In the genomic region with DNA sequence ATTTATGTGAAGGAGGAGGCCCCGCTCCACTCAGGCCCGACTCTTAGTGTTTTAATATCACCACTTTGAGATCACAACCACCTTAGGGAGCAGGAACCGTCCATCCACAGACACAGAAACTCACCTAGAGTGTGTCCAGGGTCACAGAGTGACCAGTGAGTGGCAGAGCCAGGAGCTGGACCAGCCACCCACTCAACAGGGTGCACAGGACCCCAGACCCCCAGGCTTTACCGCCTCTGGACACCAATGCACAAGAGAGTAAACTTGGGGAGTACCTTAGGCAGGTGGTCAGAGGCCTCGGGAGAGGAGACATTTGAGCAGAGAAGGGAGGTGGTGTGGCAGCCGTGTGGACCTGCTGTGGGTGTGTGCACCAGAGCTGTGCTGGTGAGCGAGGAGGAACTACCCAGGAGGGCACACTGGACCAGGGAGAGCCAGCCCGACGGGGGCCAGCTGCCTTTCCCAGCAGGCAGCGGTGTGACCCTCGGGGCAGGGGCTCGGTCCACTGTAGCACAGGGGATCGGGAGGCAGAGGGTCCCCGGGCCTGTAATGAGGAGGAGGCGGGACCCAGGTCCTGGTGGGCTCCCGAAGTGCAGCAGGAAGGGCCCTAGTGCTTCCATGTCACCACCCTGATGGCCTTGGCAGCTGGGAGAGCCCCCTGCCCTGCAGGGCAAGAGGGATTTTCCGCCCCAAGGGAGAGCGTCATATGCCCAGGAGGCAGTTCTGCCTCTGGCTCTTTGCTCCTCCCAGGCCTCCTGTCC, we compare ENCODE assay signal across 15 cellular contexts. TPM values are rescaled to one million over a fixed set of nuclear protein-coding genes. Genes with fewer than 3 reads are reported as not detected.
A peak's percentile ranks its signal among the peaks of the same experiment; 100 is the strongest.
DNase-seq lines count a peak whose midpoint lies in the region; ATAC-seq, FAIRE-seq and TF ChIP-seq lines count a peak whose summit lies in the region.
"Had no signal": no experiment of that assay in that cellular context is flagged by ENCODE, and none has a peak within 500 bp of the region (broad histone marks: within the 10 kb centered on the region; RNA-seq: fewer than 3 reads in every experiment).

No MANE protein-coding gene starts in this region.

- H3K4me1 Mint-ChIP-seq in WTC11: peaks cover 36% of the 10 kb centered on the region

- TF ChIP-seq EP300 in HepG2 (IDR thresholded peaks at IDR 0.05; ENCODE audit: low read depth in 2 of 2, low read length in 2 of 2) (no peak), HepG2 (CRISPR knock-in tag; IDR thresholded peaks at IDR 0.05; ENCODE audit: borderline replicate concordance) (no peak)

- intact Hi-C loops in HepG2 (cut with micrococcal nuclease; ENCODE audit: unreplicated experiment): no loop called here

- H3K36me3 Mint-ChIP-seq in WTC11: 0 out of 2 replicates have a peak, but pooled peaks cover 3% of the 10 kb centered on the region

- POLR2A ChIA-PET in WTC11 (lab: Charles Lee): no interaction called here
- POLR2A ChIA-PET in HepG2 (lab: Yijun Ruan, JAX): no interaction called here

- H3K27me3 Mint-ChIP-seq in WTC11 (ENCODE audit: low read depth): no peaks in the 10 kb centered on the region; the same call in 1 of the 2 replicates
- H3K27me3 Mint-ChIP-seq: activated T-cell treated with anti-CD3 and anti-CD28 coated beads, Interleukin-2, amount 50 U/mL, for 24 hours; effector memory CD8-positive, alpha-beta T cell had no signal

- H3K4me2 ChIP-seq in HepG2 (ENCODE audit: low read depth, low read length): no peak overlapping the region

- TF ChIP-seq CTCF in WTC11 (IDR thresholded peaks at IDR 0.05): no peak
- no peak for TF ChIP-seq CTCF in HepG2 (CRISPR knock-in tag; IDR thresholded peaks at IDR 0.05)

- peak overlapping the region; percentile 41; the same call in 1 of the 2 replicates for H3K27ac Mint-ChIP-seq in WTC11

- peaks cover 4% of the 10 kb centered on the region; the same call in 1 of the 2 replicates for H3K9me3 Mint-ChIP-seq in WTC11
- H3K9me3 Mint-ChIP-seq: activated T-cell treated with anti-CD3 and anti-CD28 coated beads, Interleukin-2, amount 50 U/mL, for 24 hours; effector memory CD8-positive, alpha-beta T cell had no signal

- no peak overlapping the region for H2AFZ ChIP-seq in HepG2 (ENCODE audit: low read length)

- CTCF ChIA-PET in WTC11 (lab: Charles Lee): no interaction called here
- CTCF ChIA-PET in HepG2 (lab: Yijun Ruan, JAX; ENCODE audit: low intra/inter-chr PET ratio, low total read pairs): no interaction called here

- H3K27ac ChIP-seq in HepG2 (ENCODE audit: extremely low read length, insufficient read depth, low read length): no peak overlapping the region
- H3K27ac ChIP-seq in substantia nigra (ENCODE audit: low read depth, low read length, poor library complexity, severe bottlenecking): peak overlapping the region; percentile 61

- no peaks in the 10 kb centered on the region for H3K79me2 ChIP-seq in HepG2 (ENCODE audit: insufficient read depth, low read length)

- no peak overlapping the region for H3K9ac ChIP-seq in HepG2 (ENCODE audit: insufficient read depth, low read depth, low read length)

- in situ Hi-C loops in HepG2 (cut with HindIII; ENCODE audit: extremely low pct_ligation_motif_present, low pct_unique_long_range_greater_than_20kb): no loop called here

- BruUV-seq in HepG2 (replicated peaks; lab: Mats Ljungman, UMichigan): no TSS peak

- peaks cover 0 to 29% of the 10 kb centered on the region in 2 experiments; a peak in 3 of 5 replicates for H3K27me3 ChIP-seq in HepG2 (ENCODE audit: control insufficient read depth in 1 of 2, insufficient read depth in 2 of 2, low read length in 2 of 2)

- H3K4me3 Mint-ChIP-seq in WTC11: no peak overlapping the region

- TF ChIP-seq RAD21 in HepG2 (CRISPR knock-in tag; IDR thresholded peaks at IDR 0.05): no peak

- H3K9me3 ChIP-seq in HepG2 (ENCODE audit: low read length): peaks cover 5% of the 10 kb centered on the region; the same call in 1 of the 2 replicates
- H3K9me3 ChIP-seq: gastrocnemius medialis had no signal

- no peak for TF ChIP-seq POLR2A in HepG2 (IDR thresholded peaks at IDR 0.05; ENCODE audit: insufficient read depth in 1 of 2, low read depth in 2 of 2, low read length in 2 of 2)

- peaks cover 45% of the 10 kb centered on the region for H3K4me1 ChIP-seq in HepG2 (ENCODE audit: insufficient read depth, low read length)
- H3K4me1 ChIP-seq: gastrocnemius medialis had no signal

- FAIRE-seq in HepG2 (lab: Jason Lieb, UNC): no peak

- peak; percentile 60 for DNase-seq in activated effector memory CD4-positive, alpha-beta T cell treated with anti-CD3 and anti-CD28 coated beads, Interleukin-2, amount 50 U/mL, for 16 hours
- DNase-seq in activated effector memory CD4-positive, alpha-beta T cell treated with Interleukin-2 at 50 U/mL for 16 hours: no peak
- DNase-seq in WTC11 (ENCODE audit: low spot score) (no peak), HepG2 (ENCODE audit: low spot score) (no peak), substantia nigra (lab: John Stamatoyannopoulos, UW) (no peak)
- no peak for DNase-seq in activated CD4-positive, CD25-positive, alpha-beta regulatory T cell (lab: John Stamatoyannopoulos, UW)
- DNase-seq: ACHN; activated T-cell treated with anti-CD3 and anti-CD28 coated beads, Interleukin-2, amount 50 U/mL, for 24 hours; effector memory CD8-positive, alpha-beta T cell; gastrocnemius medialis; kidney glomerular epithelial cell had no signal

- no peak overlapping the region for H3K4me3 ChIP-seq in HepG2 (replicated peaks in 1 of 3; ENCODE audit: insufficient read depth in 1 of 3, low read depth in 2 of 3, low read length in 3 of 3)
- H3K4me3 ChIP-seq: gastrocnemius medialis had no signal

- H3K36me3 ChIP-seq in HepG2 (replicated peaks in 1 of 2; ENCODE audit: control insufficient read depth in 1 of 2, insufficient read depth in 2 of 2, low read length in 2 of 2): no peaks in the 10 kb centered on the region
- H3K36me3 ChIP-seq: gastrocnemius medialis had no signal

- no peaks in the 10 kb centered on the region for H4K20me1 ChIP-seq in HepG2 (ENCODE audit: insufficient read depth, low read length)

- ATAC-seq in WTC11 (no peak), HepG2 (no peak), GM21737 (IDR thresholded peaks at IDR 0.05; ENCODE audit: unreplicated experiment) (no peak), GM21367 (IDR thresholded peaks at IDR 0.05; ENCODE audit: unreplicated experiment) (no peak)
- ATAC-seq: effector memory CD8-positive, alpha-beta T cell; gastrocnemius medialis had no signal

- WGBS in HepG2 (ENCODE audit: low lambda C conversion rate): 63% methylated on average over 7 of the region's 18 CpGs

RNA-seq across cellular contexts. Expression of a gene that starts 7.6 kb away (rescaled TPM):
- total RNA-seq in WTC11 (2021) (0.09 to 0.14 TPM in 2 of 3 replicates, not detected in the other), HepG2 (2016; rRNA removed; fragmentation: Illumina TruSeq; extraction: Trizol) (not detected in 2 replicates)
- total RNA-seq in HepG2 (2016; cell fraction: cytosol; rRNA removed; fragmentation: Illumina TruSeq; extraction: Trizol; ENCODE audit: low read depth): not detected in 2 replicates
- total RNA-seq in HepG2 (2016; cell fraction: insoluble cytoplasmic fraction; rRNA removed; fragmentation: Illumina TruSeq; extraction: Trizol): not detected in 2 replicates
- total RNA-seq in HepG2 (2016; cell fraction: membrane; rRNA removed; fragmentation: Illumina TruSeq; extraction: Trizol): not detected in 2 replicates
- total RNA-seq in HepG2 (2016; cell fraction: nucleus; rRNA removed; fragmentation: Illumina TruSeq; extraction: Trizol): not detected in 2 replicates
- not detected in 2 replicates for polyA plus RNA-seq in HepG2 (2011; rRNA removed)
- polyA plus RNA-seq in HepG2 (2011; cell fraction: cytosol; rRNA removed): not detected in 2 replicates
- polyA plus RNA-seq in HepG2 (2011; cell fraction: nucleus; rRNA removed): not detected in 2 replicates
- polyA plus RNA-seq in HepG2 (2012): not detected in 2 replicates
- not detected in 2 replicates for polyA plus RNA-seq in HepG2 (2016; cell fraction: cytosol; fragmentation: Illumina TruSeq; extraction: Trizol; ENCODE audit: low read depth)
- not detected in 2 replicates for polyA plus RNA-seq in HepG2 (2016; cell fraction: insoluble cytoplasmic fraction; fragmentation: Illumina TruSeq; extraction: Trizol; ENCODE audit: low read depth)
- polyA plus RNA-seq in HepG2 (2016; cell fraction: membrane; fragmentation: Illumina TruSeq; extraction: Trizol; ENCODE audit: low read depth): not detected in 2 replicates
- not detected in 2 replicates for polyA plus RNA-seq in HepG2 (2016; cell fraction: nucleus; fragmentation: Illumina TruSeq; extraction: Trizol; ENCODE audit: insufficient read depth, low read depth)
- polyA minus RNA-seq in HepG2 (2011; rRNA and poly(A)+ RNA removed; ENCODE audit: low replicate concordance): not detected in 2 replicates
- polyA minus RNA-seq in HepG2 (2011; cell fraction: cytosol; rRNA and poly(A)+ RNA removed): not detected in 2 replicates
- not detected in 2 replicates for polyA minus RNA-seq in HepG2 (2011; cell fraction: nucleus; rRNA and poly(A)+ RNA removed)
- total RNA-seq: H4, RPMI7951 had no signal

RNA-seq across cellular contexts. Expression of a gene that starts 18.3 kb away (rescaled TPM):
- total RNA-seq in WTC11 (2021): 74.9 to 111 TPM (median 106 TPM) in 3 replicates
- 1.5 and 5.9 TPM in 2 replicates for total RNA-seq in HepG2 (2016; rRNA removed; fragmentation: Illumina TruSeq; extraction: Trizol)
- total RNA-seq in HepG2 (2016; cell fraction: cytosol; rRNA removed; fragmentation: Illumina TruSeq; extraction: Trizol; ENCODE audit: low read depth): 0.51 and 0.79 TPM in 2 replicates
- total RNA-seq in HepG2 (2016; cell fraction: insoluble cytoplasmic fraction; rRNA removed; fragmentation: Illumina TruSeq; extraction: Trizol): 1.7 and 6.0 TPM in 2 replicates
- 0.96 and 1.2 TPM in 2 replicates for total RNA-seq in HepG2 (2016; cell fraction: membrane; rRNA removed; fragmentation: Illumina TruSeq; extraction: Trizol)
- total RNA-seq in HepG2 (2016; cell fraction: nucleus; rRNA removed; fragmentation: Illumina TruSeq; extraction: Trizol): 6.6 and 7.9 TPM in 2 replicates
- polyA plus RNA-seq in HepG2 (2011; rRNA removed): 14.8 and 17.4 TPM in 2 replicates
- 2.8 and 4.0 TPM in 2 replicates for polyA plus RNA-seq in HepG2 (2011; cell fraction: cytosol; rRNA removed)
- 254 and 355 TPM in 2 replicates for polyA plus RNA-seq in HepG2 (2011; cell fraction: nucleus; rRNA removed)
- 11.4 and 16.7 TPM in 2 replicates for polyA plus RNA-seq in HepG2 (2012)
- polyA plus RNA-seq in HepG2 (2016; cell fraction: cytosol; fragmentation: Illumina TruSeq; extraction: Trizol; ENCODE audit: low read depth): 0.29 and 0.37 TPM in 2 replicates
- polyA plus RNA-seq in HepG2 (2016; cell fraction: insoluble cytoplasmic fraction; fragmentation: Illumina TruSeq; extraction: Trizol; ENCODE audit: low read depth): 1.6 and 2.4 TPM in 2 replicates
- 0.88 and 1.1 TPM in 2 replicates for polyA plus RNA-seq in HepG2 (2016; cell fraction: membrane; fragmentation: Illumina TruSeq; extraction: Trizol; ENCODE audit: low read depth)
- 30.4 and 30.9 TPM in 2 replicates for polyA plus RNA-seq in HepG2 (2016; cell fraction: nucleus; fragmentation: Illumina TruSeq; extraction: Trizol; ENCODE audit: insufficient read depth, low read depth)
- 2.9 and 7.7 TPM in 2 replicates for polyA minus RNA-seq in HepG2 (2011; rRNA and poly(A)+ RNA removed; ENCODE audit: low replicate concordance)
- 1.9 and 2.7 TPM in 2 replicates for polyA minus RNA-seq in HepG2 (2011; cell fraction: cytosol; rRNA and poly(A)+ RNA removed)
- 13.7 and 13.8 TPM in 2 replicates for polyA minus RNA-seq in HepG2 (2011; cell fraction: nucleus; rRNA and poly(A)+ RNA removed)

RNA-seq across cellular contexts. Expression of a gene that starts 28.7 kb away (rescaled TPM):
- total RNA-seq in WTC11 (2021) (not detected in 3 replicates), HepG2 (2016; rRNA removed; fragmentation: Illumina TruSeq; extraction: Trizol) (not detected in 2 replicates)
- total RNA-seq in HepG2 (2016; cell fraction: cytosol; rRNA removed; fragmentation: Illumina TruSeq; extraction: Trizol; ENCODE audit: low read depth): not detected in 2 replicates
- total RNA-seq in HepG2 (2016; cell fraction: insoluble cytoplasmic fraction; rRNA removed; fragmentation: Illumina TruSeq; extraction: Trizol): not detected in 2 replicates
- total RNA-seq in HepG2 (2016; cell fraction: membrane; rRNA removed; fragmentation: Illumina TruSeq; extraction: Trizol): not detected in 2 replicates
- total RNA-seq in HepG2 (2016; cell fraction: nucleus; rRNA removed; fragmentation: Illumina TruSeq; extraction: Trizol): not detected in 2 replicates
- polyA plus RNA-seq in HepG2 (2011; rRNA removed): not detected in 2 replicates
- not detected in 2 replicates for polyA plus RNA-seq in HepG2 (2011; cell fraction: cytosol; rRNA removed)
- polyA plus RNA-seq in HepG2 (2011; cell fraction: nucleus; rRNA removed): not detected in 2 replicates
- not detected in 2 replicates for polyA plus RNA-seq in HepG2 (2012)
- polyA plus RNA-seq in HepG2 (2016; cell fraction: cytosol; fragmentation: Illumina TruSeq; extraction: Trizol; ENCODE audit: low read depth): not detected in 2 replicates
- polyA plus RNA-seq in HepG2 (2016; cell fraction: insoluble cytoplasmic fraction; fragmentation: Illumina TruSeq; extraction: Trizol; ENCODE audit: low read depth): not detected in 2 replicates
- polyA plus RNA-seq in HepG2 (2016; cell fraction: membrane; fragmentation: Illumina TruSeq; extraction: Trizol; ENCODE audit: low read depth): not detected in 2 replicates
- not detected in 2 replicates for polyA plus RNA-seq in HepG2 (2016; cell fraction: nucleus; fragmentation: Illumina TruSeq; extraction: Trizol; ENCODE audit: insufficient read depth, low read depth)
- not detected in 2 replicates for polyA minus RNA-seq in HepG2 (2011; rRNA and poly(A)+ RNA removed; ENCODE audit: low replicate concordance)
- polyA minus RNA-seq in HepG2 (2011; cell fraction: cytosol; rRNA and poly(A)+ RNA removed): not detected in 2 replicates
- polyA minus RNA-seq in HepG2 (2011; cell fraction: nucleus; rRNA and poly(A)+ RNA removed): not detected in 2 replicates
- total RNA-seq: gastrocnemius medialis, H4, RPMI7951 had no signal

RNA-seq across cellular contexts. Expression of a gene that starts 33.9 kb away (rescaled TPM):
- total RNA-seq in WTC11 (2021) (144 to 148 TPM (median 147 TPM) in 3 replicates), HepG2 (2016; rRNA removed; fragmentation: Illumina TruSeq; extraction: Trizol) (117 and 172 TPM in 2 replicates)
- 23.5 and 27.8 TPM in 2 replicates for total RNA-seq in HepG2 (2016; cell fraction: cytosol; rRNA removed; fragmentation: Illumina TruSeq; extraction: Trizol; ENCODE audit: low read depth)
- 119 and 174 TPM in 2 replicates for total RNA-seq in HepG2 (2016; cell fraction: insoluble cytoplasmic fraction; rRNA removed; fragmentation: Illumina TruSeq; extraction: Trizol)
- total RNA-seq in HepG2 (2016; cell fraction: membrane; rRNA removed; fragmentation: Illumina TruSeq; extraction: Trizol): 34.7 and 39.6 TPM in 2 replicates
- total RNA-seq in HepG2 (2016; cell fraction: nucleus; rRNA removed; fragmentation: Illumina TruSeq; extraction: Trizol): 57.8 and 58.4 TPM in 2 replicates
- polyA plus RNA-seq in HepG2 (2011; rRNA removed): 78.5 and 83.0 TPM in 2 replicates
- polyA plus RNA-seq in HepG2 (2011; cell fraction: cytosol; rRNA removed): 85.7 and 91.7 TPM in 2 replicates
- 55.6 and 67.0 TPM in 2 replicates for polyA plus RNA-seq in HepG2 (2011; cell fraction: nucleus; rRNA removed)
- 61.4 and 66.9 TPM in 2 replicates for polyA plus RNA-seq in HepG2 (2012)
- polyA plus RNA-seq in HepG2 (2016; cell fraction: cytosol; fragmentation: Illumina TruSeq; extraction: Trizol; ENCODE audit: low read depth): 17.8 and 18.9 TPM in 2 replicates
- polyA plus RNA-seq in HepG2 (2016; cell fraction: insoluble cytoplasmic fraction; fragmentation: Illumina TruSeq; extraction: Trizol; ENCODE audit: low read depth): 134 and 147 TPM in 2 replicates
- 24.1 and 26.8 TPM in 2 replicates for polyA plus RNA-seq in HepG2 (2016; cell fraction: membrane; fragmentation: Illumina TruSeq; extraction: Trizol; ENCODE audit: low read depth)
- polyA plus RNA-seq in HepG2 (2016; cell fraction: nucleus; fragmentation: Illumina TruSeq; extraction: Trizol; ENCODE audit: insufficient read depth, low read depth): 102 and 107 TPM in 2 replicates
- 52.2 and 63.9 TPM in 2 replicates for polyA minus RNA-seq in HepG2 (2011; rRNA and poly(A)+ RNA removed; ENCODE audit: low replicate concordance)
- 23.7 and 24.1 TPM in 2 replicates for polyA minus RNA-seq in HepG2 (2011; cell fraction: cytosol; rRNA and poly(A)+ RNA removed)
- 29.9 and 34.1 TPM in 2 replicates for polyA minus RNA-seq in HepG2 (2011; cell fraction: nucleus; rRNA and poly(A)+ RNA removed)

RNA-seq across cellular contexts. Expression of a gene that starts 34.5 kb away (rescaled TPM):
- total RNA-seq in WTC11 (2021): 19.2 to 21.0 TPM (median 20.5 TPM) in 3 replicates
- total RNA-seq in HepG2 (2016; rRNA removed; fragmentation: Illumina TruSeq; extraction: Trizol): 12.9 and 15.1 TPM in 2 replicates
- total RNA-seq in HepG2 (2016; cell fraction: cytosol; rRNA removed; fragmentation: Illumina TruSeq; extraction: Trizol; ENCODE audit: low read depth): 4.3 and 4.7 TPM in 2 replicates
- 12.6 and 15.2 TPM in 2 replicates for total RNA-seq in HepG2 (2016; cell fraction: insoluble cytoplasmic fraction; rRNA removed; fragmentation: Illumina TruSeq; extraction: Trizol)
- total RNA-seq in HepG2 (2016; cell fraction: membrane; rRNA removed; fragmentation: Illumina TruSeq; extraction: Trizol): 7.0 and 8.3 TPM in 2 replicates
- 11.1 and 12.1 TPM in 2 replicates for total RNA-seq in HepG2 (2016; cell fraction: nucleus; rRNA removed; fragmentation: Illumina TruSeq; extraction: Trizol)
- polyA plus RNA-seq in HepG2 (2011; rRNA removed): 18.2 and 19.0 TPM in 2 replicates
- 16.5 and 17.1 TPM in 2 replicates for polyA plus RNA-seq in HepG2 (2011; cell fraction: cytosol; rRNA removed)
- 39.8 and 57.2 TPM in 2 replicates for polyA plus RNA-seq in HepG2 (2011; cell fraction: nucleus; rRNA removed)
- polyA plus RNA-seq in HepG2 (2012): 16.8 and 22.4 TPM in 2 replicates
- 3.1 TPM in 2 replicates for polyA plus RNA-seq in HepG2 (2016; cell fraction: cytosol; fragmentation: Illumina TruSeq; extraction: Trizol; ENCODE audit: low read depth)
- 15.2 and 18.2 TPM in 2 replicates for polyA plus RNA-seq in HepG2 (2016; cell fraction: insoluble cytoplasmic fraction; fragmentation: Illumina TruSeq; extraction: Trizol; ENCODE audit: low read depth)
- 6.2 and 6.5 TPM in 2 replicates for polyA plus RNA-seq in HepG2 (2016; cell fraction: membrane; fragmentation: Illumina TruSeq; extraction: Trizol; ENCODE audit: low read depth)
- polyA plus RNA-seq in HepG2 (2016; cell fraction: nucleus; fragmentation: Illumina TruSeq; extraction: Trizol; ENCODE audit: insufficient read depth, low read depth): 43.9 and 44.8 TPM in 2 replicates
- 12.3 and 25.8 TPM in 2 replicates for polyA minus RNA-seq in HepG2 (2011; rRNA and poly(A)+ RNA removed; ENCODE audit: low replicate concordance)
- polyA minus RNA-seq in HepG2 (2011; cell fraction: cytosol; rRNA and poly(A)+ RNA removed): 6.1 and 7.0 TPM in 2 replicates
- polyA minus RNA-seq in HepG2 (2011; cell fraction: nucleus; rRNA and poly(A)+ RNA removed): 15.4 and 20.0 TPM in 2 replicates
